In the genomic region with DNA sequence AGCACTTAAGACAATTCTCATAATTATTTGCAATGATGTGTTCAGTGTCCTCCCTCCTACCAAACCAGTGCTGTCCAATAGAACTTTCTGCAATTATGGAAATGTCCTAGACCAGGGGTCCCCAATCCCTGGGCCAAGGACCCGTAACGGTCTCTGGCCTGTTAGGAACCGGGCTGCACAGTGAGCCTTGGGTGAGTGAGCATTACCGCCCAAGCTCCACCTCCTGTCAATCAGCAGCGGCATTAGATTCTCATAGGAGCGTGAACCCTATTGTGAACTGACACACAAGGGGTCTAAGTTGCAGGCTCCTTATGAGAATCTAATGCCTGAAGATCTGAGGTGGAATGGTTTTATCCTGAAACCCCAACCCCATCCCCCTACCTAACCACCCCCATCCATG, we compare ENCODE assay signal across 34 cellular contexts. TPM values are rescaled to one million over a fixed set of nuclear protein-coding genes. Genes with fewer than 3 reads are reported as not detected.
"Had no signal": no experiment of that assay in that cellular context is flagged by ENCODE, and none has a peak within 500 bp of the region (broad histone marks: within the 10 kb centered on the region; RNA-seq: fewer than 3 reads in every experiment).

No MANE protein-coding gene starts in this region.

- H3K9me3 Mint-ChIP-seq: activated B cell treated with CpG ODN at 0.5 μM for 24 hours; activated CD8-positive, alpha-beta T cell treated with anti-CD3 and anti-CD28 coated beads for 36 hours; activated T-cell treated with anti-CD3 and anti-CD28 coated beads, Interleukin-2, amount 50 U/mL, for 4 hours; activated T-helper 17 cell treated with anti-CD3 and anti-CD28 coated beads, Interleukin-2, amount 50 U/mL, for 72 hours; dendritic cell treated with granulocyte-macrophage colony-stimulating factor and Interleukin-4, amounts not matched to agents 40 ng/mL and 50 ng/mL, for 4 days; effector memory CD8-positive, alpha-beta T cell; T-helper 2 cell treated with Interferon-gamma antibody and Interleukin-4, amounts not matched to agents 5 μg/mL and 100 μg/mL, for 36 hours had no signal

- DNase-seq: activated B cell treated with CpG ODN at 0.5 μM for 24 hours; activated CD4-positive, alpha-beta T cell treated with anti-CD3 and anti-CD28 coated beads for 48 hours; activated CD4-positive, alpha-beta T cell treated with anti-CD3 and anti-CD28 coated beads, Interleukin-2, amount 50 U/mL, for 1 hour; activated CD4-positive, alpha-beta T cell treated with anti-CD3 and anti-CD28 coated beads, Interleukin-2, amount 50 U/mL, for 48 hours; activated CD8-positive, alpha-beta memory T cell treated with anti-CD3 and anti-CD28 coated beads for 24 hours; activated CD8-positive, alpha-beta T cell treated with anti-CD3 and anti-CD28 coated beads for 36 hours; activated effector memory CD4-positive, alpha-beta T cell treated with Interleukin-2 at 50 U/mL for 16 hours; activated gamma-delta T cell treated with Interleukin-2 at 50 U/mL for 16 hours; activated naive CD4-positive, alpha-beta T cell treated with anti-CD3 and anti-CD28 coated beads, Interleukin-2, amount 50 U/mL, for 16 hours; activated naive CD4-positive, alpha-beta T cell treated with Interleukin-2 at 50 U/mL for 16 hours; activated T-cell treated with anti-CD3 and anti-CD28 coated beads, Interleukin-2, amount 50 U/mL, for 4 hours; amygdala; aorta; body of pancreas; central memory CD4-positive, alpha-beta T cell; cerebellar nuclear complex; colonic mucosa; dorsolateral prefrontal cortex; effector CD4-positive, alpha-beta T cell; effector memory CD8-positive, alpha-beta T cell; esophagus squamous epithelium; T-helper 1 cell; T-helper 17 cell; T1000; WERI-Rb-1 had no signal

- H3K9me3 ChIP-seq: body of pancreas, colonic mucosa, esophagus squamous epithelium had no signal

- H3K27ac Mint-ChIP-seq: activated B cell treated with CpG ODN at 0.5 μM for 24 hours; activated CD8-positive, alpha-beta T cell treated with anti-CD3 and anti-CD28 coated beads for 36 hours; activated naive CD8-positive, alpha-beta T cell; activated T-helper 17 cell treated with anti-CD3 and anti-CD28 coated beads, Interleukin-2, amount 50 U/mL, for 72 hours; dendritic cell treated with granulocyte-macrophage colony-stimulating factor and Interleukin-4, amounts not matched to agents 40 ng/mL and 50 ng/mL, for 4 days; effector memory CD8-positive, alpha-beta T cell; T-helper 17 cell; T-helper 2 cell treated with Interferon-gamma antibody and Interleukin-4, amounts not matched to agents 5 μg/mL and 100 μg/mL, for 36 hours had no signal

- H3K36me3 ChIP-seq: cardiac muscle cell, colonic mucosa, esophagus squamous epithelium had no signal

- H3K4me1 Mint-ChIP-seq: activated T-helper 17 cell treated with anti-CD3 and anti-CD28 coated beads, Interleukin-2, amount 50 U/mL, for 72 hours; T-helper 17 cell had no signal

- H3K4me3 Mint-ChIP-seq: activated B cell treated with CpG ODN at 0.5 μM for 24 hours; activated CD8-positive, alpha-beta T cell treated with anti-CD3 and anti-CD28 coated beads for 36 hours; activated naive CD8-positive, alpha-beta T cell; activated T-cell treated with anti-CD3 and anti-CD28 coated beads, Interleukin-2, amount 50 U/mL, for 4 hours; activated T-helper 17 cell treated with anti-CD3 and anti-CD28 coated beads, Interleukin-2, amount 50 U/mL, for 72 hours; dendritic cell treated with granulocyte-macrophage colony-stimulating factor and Interleukin-4, amounts not matched to agents 40 ng/mL and 50 ng/mL, for 4 days; effector memory CD8-positive, alpha-beta T cell; T-helper 17 cell; T-helper 2 cell treated with Interferon-gamma antibody and Interleukin-4, amounts not matched to agents 5 μg/mL and 100 μg/mL, for 36 hours had no signal

- H3K4me1 ChIP-seq: colonic mucosa had no signal

- H3K36me3 Mint-ChIP-seq: activated naive CD8-positive, alpha-beta T cell had no signal

- H3K27ac ChIP-seq: body of pancreas, cardiac muscle cell, colonic mucosa, dorsolateral prefrontal cortex, epithelial cell of prostate, esophagus squamous epithelium had no signal

- H3K4me3 ChIP-seq: body of pancreas, cardiac muscle cell, colonic mucosa, esophagus squamous epithelium had no signal

- H3K27me3 ChIP-seq: body of pancreas, cardiac muscle cell, colonic mucosa, dorsolateral prefrontal cortex had no signal

RNA-seq across cellular contexts. Expression of a gene that starts 3.9 kb away (rescaled TPM):
- total RNA-seq: activated B cell treated with CpG ODN at 0.5 μM for 24 hours; activated CD8-positive, alpha-beta T cell treated with anti-CD3 and anti-CD28 coated beads for 36 hours; activated T-cell treated with anti-CD3 and anti-CD28 coated beads, Interleukin-2, amount 50 U/mL, for 4 hours; activated T-helper 17 cell treated with anti-CD3 and anti-CD28 coated beads, Interleukin-2, amount 50 U/mL, for 72 hours; aorta; cardiac muscle cell; endothelial cell of umbilical vein; esophagus squamous epithelium; fibroblast of lung; fibroblast of villous mesenchyme; T-helper 17 cell had no signal
